Comparison of ENCODE assay signal across 3 cellular contexts in genomic region chr4:4822286-4822685, GRCh38. TPM values are rescaled to one million over a fixed set of nuclear protein-coding genes. Genes with fewer than 3 reads are reported as not detected.
"Had no signal": no experiment of that assay in that cellular context is flagged by ENCODE, and none has a peak within 500 bp of the region (broad histone marks: within the 10 kb centered on the region; RNA-seq: fewer than 3 reads in every experiment).

No MANE protein-coding gene starts in this region.

RNA-seq across cellular contexts. Expression of gene MSX1, which starts 37.2 kb away (rescaled TPM):
- total RNA-seq: GM23338, H1, H9 had no signal
